In the genomic region with DNA sequence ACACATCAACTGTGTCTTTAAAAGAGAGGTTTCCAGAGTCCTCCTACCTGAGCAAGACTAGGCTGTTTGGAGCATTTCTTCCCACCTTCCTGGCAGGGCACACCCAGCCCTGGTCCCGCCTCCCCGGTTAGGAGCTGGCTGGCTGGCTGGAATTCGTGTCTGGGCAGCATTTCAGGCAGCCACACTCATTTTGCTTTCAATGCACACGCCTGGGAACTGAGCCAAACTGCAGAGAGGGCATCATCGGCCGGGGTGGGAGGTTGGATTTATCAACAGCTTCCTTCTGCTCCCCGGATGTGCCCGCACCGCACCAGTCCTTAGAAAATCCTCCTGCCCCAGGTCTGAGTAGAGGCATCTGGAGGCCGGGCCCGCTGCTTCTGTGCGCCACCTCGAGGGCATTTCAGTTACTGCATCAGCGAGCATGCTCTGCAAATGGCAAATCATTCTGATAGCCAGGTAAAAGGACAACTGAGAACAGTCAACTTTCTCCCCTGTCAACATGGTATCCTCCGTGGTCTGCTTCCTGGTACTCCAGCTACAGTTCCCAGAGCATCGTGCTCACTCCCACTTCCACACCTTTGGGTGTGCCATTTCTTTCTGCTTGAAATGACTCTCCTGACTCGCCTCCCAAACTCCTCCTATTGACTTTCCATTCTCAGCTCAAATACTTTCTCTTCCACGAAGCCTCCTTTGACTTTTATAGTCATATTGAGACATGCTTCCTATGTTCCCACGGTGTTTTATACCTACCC, we compare ENCODE assay signal across 8 cellular contexts. TPM values are rescaled to one million over a fixed set of nuclear protein-coding genes. Genes with fewer than 3 reads are reported as not detected.
DNase-seq lines count a peak whose midpoint lies in the region; ATAC-seq and TF ChIP-seq lines count a peak whose summit lies in the region.

No MANE protein-coding gene starts in this region.

- 6 to 9% (median 9%) methylated on average over 19 of the region's 19 CpGs for WGBS in psoas muscle, 3 donors
- 7% methylated on average over 19 of the region's 19 CpGs for WGBS in urinary bladder

- intact Hi-C loops in left ventricle myocardium superior (cut with micrococcal nuclease) (loop anchor here (10.0 kb wide), 1 partner anchor 59 kb away; the partner anchor contains the start of gene HNRNPR), psoas muscle (cut with DNase I) (loop anchor here in 1 of 2 donors (2.0 to 10.0 kb wide), 3 partner anchors 37 to 309 kb away; partner anchors contain the start of genes HNRNPR and ZNF436)

- ATAC-seq in left ventricle myocardium superior (peak; percentile 87), psoas muscle (peak; percentile 77 to 81 (median 80)), GM21737 (IDR thresholded peaks at IDR 0.05; ENCODE audit: unreplicated experiment) (no peak)

- peak overlapping the region; percentile 2 for H3K27ac ChIP-seq in angular gyrus (ENCODE audit: low read depth, low read length)
- H3K27ac ChIP-seq in psoas muscle = peak overlapping the region; percentile 75
- H3K27ac ChIP-seq in urinary bladder (ENCODE audit: low read depth) = peak overlapping the region; percentile 42

- DNase-seq in NCI-H146 (lab: John Stamatoyannopoulos, UW) (peak; percentile 87), T-helper 1 cell (peak; percentile 46 to 76 (median 68)), left ventricle myocardium superior (peak; percentile 91), psoas muscle (peak; percentile 84 to 92)

- H3K4me1 ChIP-seq in psoas muscle = peaks cover 54% of the 10 kb centered on the region
- H3K4me1 ChIP-seq in urinary bladder (ENCODE audit: insufficient read depth) = no peaks in the 10 kb centered on the region

- TF ChIP-seq CTCF in GM12873 (IDR thresholded peaks at IDR 0.05; ENCODE audit: insufficient read depth, low read depth, low read length, missing control alignments) = peak; percentile 95
- peak; percentile 93 for TF ChIP-seq CTCF in psoas muscle (IDR thresholded peaks at IDR 0.05)

- H3K27me3 ChIP-seq in psoas muscle (ENCODE audit: insufficient read depth in 3 of 3, low read length in 2 of 3) = no peaks in the 10 kb centered on the region

- no peaks in the 10 kb centered on the region for H3K9me3 ChIP-seq in psoas muscle

- H3K36me3 ChIP-seq in psoas muscle (ENCODE audit: insufficient read depth in 1 of 2, low read depth in 1 of 2) (peaks cover 4 to 10% of the 10 kb centered on the region in 2 donors), urinary bladder (ENCODE audit: insufficient read depth) (no peaks in the 10 kb centered on the region)

- no peak overlapping the region for H3K4me3 ChIP-seq in psoas muscle
- no peak overlapping the region for H3K4me3 ChIP-seq in urinary bladder (ENCODE audit: low read depth, low read length)

RNA-seq across cellular contexts. Expression of gene TCEA3, which starts 20.6 kb away (rescaled TPM):
- total RNA-seq in left ventricle myocardium superior (81.0 TPM), psoas muscle (100 to 1,000 TPM; 140 to 200 (median 170) TPM), urinary bladder (44.8 TPM)
- polyA plus RNA-seq in psoas muscle (100 to 1,000 TPM in 2 of 3 donors, 10 to 100 TPM in 1; 70.2 to 301 (median 195) TPM), urinary bladder (28.5 TPM)

RNA-seq across cellular contexts. Expression of gene ZNF436, which starts 34.3 kb away (rescaled TPM):
- total RNA-seq in left ventricle myocardium superior (12.4 TPM), psoas muscle (10 to 100 TPM in 1 of 4 donors, 1 to 10 TPM in 3; 6.8 to 11.5 (median 8.6) TPM), urinary bladder (64.9 TPM)
- polyA plus RNA-seq in psoas muscle (1 to 10 TPM; 2.2 to 7.2 (median 3.1) TPM), urinary bladder (11.3 TPM)

RNA-seq across cellular contexts. Expression of gene HNRNPR, which starts 59.8 kb away (rescaled TPM):
- 54.9 TPM for total RNA-seq in left ventricle myocardium superior
- 10 to 100 TPM; 39.8 to 81.0 (median 71.4) TPM for total RNA-seq in psoas muscle
- 100 to 1,000 TPM in 1 of 3 donors, 10 to 100 TPM in 2; 46.3 to 107 (median 94.0) TPM for polyA plus RNA-seq in psoas muscle
- total RNA-seq in urinary bladder = 181 TPM
- polyA plus RNA-seq in urinary bladder = 88.5 TPM

Comparison
In these comparisons a context has a peak if more than half of its experiments do, and no peak if none do; other contexts are left out.
1. H3K27ac ChIP-seq: peak in every context shown above with its lines; median percentile 75 in psoas muscle; 42 in urinary bladder; 2 in angular gyrus.